In the genomic region with DNA sequence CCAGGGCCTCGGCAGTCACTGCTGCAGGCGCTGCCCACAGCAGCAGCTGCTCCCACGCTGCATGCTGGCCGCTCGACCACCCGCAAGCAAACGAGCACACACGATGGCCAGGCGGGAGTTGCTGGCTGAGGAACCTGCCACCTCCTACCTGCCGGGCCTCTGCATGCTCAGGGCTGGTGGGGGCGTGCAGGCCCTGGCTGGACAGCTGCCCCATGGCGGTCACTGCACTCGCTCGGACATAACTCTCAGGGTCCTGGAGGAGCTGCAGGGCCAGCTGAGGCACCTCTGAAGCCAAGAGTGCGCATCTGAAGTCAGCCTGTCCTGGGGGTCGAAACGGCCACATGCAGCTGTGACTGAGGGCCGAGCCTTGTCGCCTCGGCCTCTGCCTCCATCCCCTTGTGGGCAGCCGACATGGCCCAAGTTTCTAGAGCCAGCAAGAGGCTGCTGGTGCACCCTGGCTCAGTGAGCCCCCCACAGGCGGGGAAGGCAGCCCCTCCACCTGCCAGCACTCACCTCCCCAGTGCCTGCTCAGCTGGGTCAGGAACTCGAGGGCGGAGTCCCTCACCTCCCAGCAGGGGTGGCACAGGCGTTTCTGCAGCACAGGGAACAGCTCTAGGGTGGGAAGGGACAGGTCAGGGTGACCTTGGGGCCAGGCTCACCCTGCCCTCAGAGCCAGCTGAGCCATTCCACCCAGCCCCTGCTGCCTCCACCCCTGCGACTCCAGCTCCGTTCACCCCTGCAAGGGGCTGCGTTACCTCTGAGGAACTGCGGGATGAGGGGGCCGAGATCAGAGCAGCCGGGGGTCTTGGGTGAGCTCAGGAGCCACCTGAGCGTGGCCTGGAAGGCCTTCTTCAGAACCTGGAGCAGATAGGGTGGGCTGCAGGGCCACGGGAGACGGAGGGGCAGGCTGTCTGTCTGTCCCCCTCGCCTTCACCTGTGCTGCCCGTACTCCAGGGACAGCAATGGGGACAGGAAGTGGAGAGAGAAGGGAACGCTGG, we compare ENCODE assay signal across 23 cellular contexts. TPM values are rescaled to one million over a fixed set of nuclear protein-coding genes. Genes with fewer than 3 reads are reported as not detected.
A peak's percentile ranks its signal among the peaks of the same experiment; 100 is the strongest.
DNase-seq lines count a peak whose midpoint lies in the region; ATAC-seq and TF ChIP-seq lines count a peak whose summit lies in the region.
"Had no signal": no experiment of that assay in that cellular context is flagged by ENCODE, and none has a peak within 500 bp of the region (broad histone marks: within the 10 kb centered on the region; RNA-seq: fewer than 3 reads in every experiment).

No MANE protein-coding gene starts in this region.

- H3K27ac ChIP-seq in uterus: no peak overlapping the region
- H3K27ac ChIP-seq: adrenal gland, stomach, upper lobe of right lung had no signal

- no peaks in the 10 kb centered on the region for H3K4me1 ChIP-seq in uterus
- H3K4me1 ChIP-seq: stomach, upper lobe of right lung had no signal

- TF ChIP-seq CTCF in progenitor cell of endocrine pancreas (IDR thresholded peaks at IDR 0.05; ENCODE audit: unreplicated experiment) (no peak), uterus (IDR thresholded peaks at IDR 0.05) (no peak)

- H3K27me3 Mint-ChIP-seq in IgD-negative memory B cell: no peaks in the 10 kb centered on the region
- H3K27me3 Mint-ChIP-seq in progenitor cell of endocrine pancreas: no peaks in the 10 kb centered on the region
- H3K27me3 Mint-ChIP-seq: naive thymus-derived CD8-positive, alpha-beta T cell had no signal

- H3K9me3 Mint-ChIP-seq in IgD-negative memory B cell (no peaks in the 10 kb centered on the region), progenitor cell of endocrine pancreas (ENCODE audit: low read depth) (no peaks in the 10 kb centered on the region)
- H3K9me3 Mint-ChIP-seq: activated T-helper 2 cell treated with anti-CD3 and anti-CD28 coated beads, Interferon-gamma antibody, Interleukin-2, Interleukin-4, amounts not matched to agents 10 μg/mL and 5 μg/mL and 100 μg/mL, durations not matched to agents 14 hours and 24 hours and 36 hours; naive thymus-derived CD8-positive, alpha-beta T cell had no signal

- ATAC-seq in left cardiac atrium (no peak), GM21786 (IDR thresholded peaks at IDR 0.05; ENCODE audit: unreplicated experiment) (no peak), HG02588 (IDR thresholded peaks at IDR 0.05; ENCODE audit: unreplicated experiment) (no peak)
- ATAC-seq: upper lobe of right lung had no signal

- no peak overlapping the region for H3K4me3 ChIP-seq in uterus
- H3K4me3 ChIP-seq: adrenal gland, smooth muscle cell, stomach, upper lobe of right lung had no signal

- peak overlapping the region in 2 of 3 donors; percentile 19 to 85 for H3K27ac Mint-ChIP-seq in IgD-negative memory B cell
- H3K27ac Mint-ChIP-seq in progenitor cell of endocrine pancreas: peak overlapping the region; percentile 20
- H3K27ac Mint-ChIP-seq: activated T-helper 2 cell treated with anti-CD3 and anti-CD28 coated beads, Interferon-gamma antibody, Interleukin-2, Interleukin-4, amounts not matched to agents 10 μg/mL and 5 μg/mL and 100 μg/mL, durations not matched to agents 14 hours and 24 hours and 36 hours had no signal

- TF ChIP-seq POLR2A in uterus (IDR thresholded peaks at IDR 0.05): no peak

- intact Hi-C loops in left cardiac atrium (cut with DNase I) (no loop called here), uterus (cut with DNase I; ENCODE audit: low total_unique reads) (no loop called here)

- no peaks in the 10 kb centered on the region for H3K36me3 ChIP-seq in uterus

- H3K4me1 Mint-ChIP-seq in IgD-negative memory B cell (peaks cover 0 to 1% (median 0%) of the 10 kb centered on the region in 3 donors), progenitor cell of endocrine pancreas (ENCODE audit: low read depth) (no peaks in the 10 kb centered on the region)

- no peaks in the 10 kb centered on the region for H3K27me3 ChIP-seq in uterus
- H3K27me3 ChIP-seq: adrenal gland, stomach, upper lobe of right lung had no signal

- H3K4me3 Mint-ChIP-seq in IgD-negative memory B cell (peak overlapping the region in 1 of 4 donors; percentile 9), progenitor cell of endocrine pancreas (ENCODE audit: low read depth) (no peak overlapping the region)

- no peaks in the 10 kb centered on the region for H3K9me3 ChIP-seq in uterus
- H3K9me3 ChIP-seq: adrenal gland, stomach, upper lobe of right lung had no signal

- DNase-seq in D341Med (ENCODE audit: low spot score): peak; percentile 24
- DNase-seq in left cardiac atrium: peak; percentile 5
- DNase-seq in progenitor cell of endocrine pancreas (ENCODE audit: low spot score, unreplicated experiment): no peak
- DNase-seq in uterus: no peak
- DNase-seq in NOMO-1 treated with DMSO at 0.1 percent for 48 hours (lab: John Stamatoyannopoulos, UW; ENCODE audit: unreplicated experiment): no peak
- DNase-seq: activated CD4-positive, alpha-beta T cell treated with anti-CD3 and anti-CD28 coated beads for 4 hours; dermis blood vessel endothelial cell; foreskin fibroblast; hippocampal formation; mesendoderm; NCI-H1417 treated with DMSO at 0.1 percent for 48 hours; NCI-H526; SHP77; stimulated activated CD4-positive, alpha-beta T cell treated with anti-CD3 and anti-CD28 coated beads, Interleukin-4, amount 100 ng/mL, for 4 hours; stomach had no signal

- H3K36me3 Mint-ChIP-seq in IgD-negative memory B cell (no peaks in the 10 kb centered on the region), progenitor cell of endocrine pancreas (ENCODE audit: insufficient read depth) (peaks cover 2% of the 10 kb centered on the region)

RNA-seq across cellular contexts. Expression of gene BRAT1, which starts 16.0 kb away (rescaled TPM):
- 39.4 TPM for polyA plus RNA-seq in IgD-negative memory B cell
- total RNA-seq in left cardiac atrium: 10 to 100 TPM; 14.6 to 17.6 TPM
- 43.1 and 43.7 TPM in 2 replicates for total RNA-seq in progenitor cell of endocrine pancreas
- 10 to 100 TPM; 10.3 to 44.3 (median 36.0) TPM for total RNA-seq in uterus

RNA-seq across cellular contexts. Expression of gene IQCE, which starts 19.4 kb away (rescaled TPM):
- 2.3 TPM for polyA plus RNA-seq in IgD-negative memory B cell
- total RNA-seq in left cardiac atrium: 10 to 100 TPM; 11.5 to 12.0 TPM
- total RNA-seq in progenitor cell of endocrine pancreas: 32.5 and 33.5 TPM in 2 replicates
- total RNA-seq in uterus: 10 to 100 TPM in 3 of 4 donors, 1 to 10 TPM in 1; 6.8 to 28.0 (median 16.9) TPM

RNA-seq across cellular contexts. Expression of gene LFNG, which starts 19.8 kb away (rescaled TPM):
- polyA plus RNA-seq in IgD-negative memory B cell: 1.7 TPM
- total RNA-seq in left cardiac atrium (1 to 10 TPM; 8.7 to 9.2 TPM), progenitor cell of endocrine pancreas (9.7 and 10.6 TPM in 2 replicates), uterus (10 to 100 TPM in 2 of 4 donors, 1 to 10 TPM in 1, not detected in 1; 2.3 to 30.5 (median 26.5) TPM)

Comparison
In these comparisons a context has a peak if more than half of its experiments do, and no peak if none do; other contexts are left out.
1. DNase-seq: peak in D341Med (single experiment) and left cardiac atrium (single experiment); none in progenitor cell of endocrine pancreas (single experiment), uterus (0 of 2) and NOMO-1 treated with DMSO at 0.1 percent for 48 hours (single experiment).